ENCODE assay signal across 22 cellular contexts in genomic region chr6:41704028-41704427, GRCh38. TPM values are rescaled to one million over a fixed set of nuclear protein-coding genes. Genes with fewer than 3 reads are reported as not detected.
DNase-seq lines count a peak whose midpoint lies in the region; TF ChIP-seq lines count a peak whose summit lies in the region.
"Had no signal": no experiment of that assay in that cellular context is flagged by ENCODE, and none has a peak within 500 bp of the region (broad histone marks: within the 10 kb centered on the region; RNA-seq: fewer than 3 reads in every experiment).

No MANE protein-coding gene starts in this region.

- peaks cover 54% of the 10 kb centered on the region for H3K4me1 Mint-ChIP-seq in nephron progenitor cell

- no peak for TF ChIP-seq EP300 in stomach (IDR thresholded peaks at IDR 0.05)

- TF ChIP-seq CTCF in stomach (IDR thresholded peaks at IDR 0.05): no peak
- no peak for TF ChIP-seq CTCF in nephron progenitor cell (IDR thresholded peaks at IDR 0.05)
- TF ChIP-seq CTCF in foreskin fibroblast (IDR thresholded peaks at IDR 0.05; ENCODE audit: low read depth, low read length): no peak

- H3K27me3 Mint-ChIP-seq in nephron progenitor cell (ENCODE audit: low read depth, poor library complexity): peaks cover 19% of the 10 kb centered on the region

- TF ChIP-seq POLR2A in GM19099 (IDR thresholded peaks at IDR 0.05; ENCODE audit: extremely low read depth, insufficient read length, low read depth): peak; percentile 15
- no peak for TF ChIP-seq POLR2A in stomach (IDR thresholded peaks at IDR 0.05)

- H3K4me3 Mint-ChIP-seq in nephron progenitor cell: no peak overlapping the region
- H3K4me3 Mint-ChIP-seq: endodermal cell had no signal

- 73 to 82% (median 81%) methylated on average over 7 of the region's 7 CpGs for WGBS in stomach, 5 donors

- no peaks in the 10 kb centered on the region for H3K9me3 Mint-ChIP-seq in nephron progenitor cell
- H3K9me3 Mint-ChIP-seq: endodermal cell had no signal

- H3K27ac Mint-ChIP-seq in nephron progenitor cell: no peak overlapping the region
- H3K27ac Mint-ChIP-seq: endodermal cell had no signal

- DNase-seq in medulla oblongata (ENCODE audit: extremely low spot score): peak; percentile 75
- DNase-seq in stomach: no peak
- DNase-seq in nephron progenitor cell: no peak
- no peak for DNase-seq in NCI-H1694 treated with DMSO at 0.1 percent for 48 hours (lab: John Stamatoyannopoulos, UW)
- DNase-seq in foreskin fibroblast: no peak
- DNase-seq: activated CD4-positive, alpha-beta T cell treated with anti-CD3 and anti-CD28 coated beads for 1 hour; adrenal gland; endodermal cell; NCI-H1092 treated with DMSO at 0.1 percent for 48 hours; NCI-H526; PC-9; retina; stimulated activated CD4-positive, alpha-beta T cell treated with anti-CD3 and anti-CD28 coated beads, Interleukin-15, amount 100 ng/mL, for 24 hours; stimulated activated naive CD8-positive, alpha-beta T cell treated with anti-CD3 and anti-CD28 coated beads, Interleukin-15, Interleukin-2, amounts not matched to agents 100 U/mL and 50 U/mL, for 24 hours had no signal

- no peaks in the 10 kb centered on the region for H3K36me3 Mint-ChIP-seq in nephron progenitor cell (ENCODE audit: low read depth)

- H3K27ac ChIP-seq in angular gyrus (ENCODE audit: low read depth, low read length): peak overlapping the region; percentile 99
- H3K27ac ChIP-seq in stomach: peak overlapping the region in 3 of 5 donors; percentile 69 to 84 (median 83)
- H3K27ac ChIP-seq: PC-9 had no signal

- peaks cover 4 to 10% (median 7%) of the 10 kb centered on the region in 4 donors for H3K36me3 ChIP-seq in stomach
- H3K36me3 ChIP-seq: adrenal gland had no signal

- H3K9me3 ChIP-seq in stomach: no peaks in the 10 kb centered on the region
- H3K9me3 ChIP-seq: adrenal gland had no signal

- intact Hi-C loops in stomach (cut with DNase I; ENCODE audit: low total_unique reads): no loop called here

- no peaks in the 10 kb centered on the region for H3K27me3 ChIP-seq in stomach
- H3K27me3 ChIP-seq: adrenal gland, hepatocyte had no signal

- H3K4me1 ChIP-seq in stomach: peaks cover 30 to 57% (median 53%) of the 10 kb centered on the region in 4 donors

- H3K4me3 ChIP-seq in stomach (no peak overlapping the region), foreskin fibroblast (ENCODE audit: low read depth in 1 of 2, low read length in 2 of 2) (no peak overlapping the region)
- H3K4me3 ChIP-seq: adrenal gland, hepatocyte, PC-9 had no signal

RNA-seq across cellular contexts. Expression of gene TFEB, which starts 31.4 kb away (rescaled TPM):
- total RNA-seq in stomach: 100 to 1,000 TPM in 1 of 5 donors, 10 to 100 TPM in 2, 1 to 10 TPM in 2; 6.4 to 130 (median 12.9) TPM
- 10 to 100 TPM; 12.1 to 19.5 (median 14.0) TPM for polyA plus RNA-seq in stomach

RNA-seq across cellular contexts. Expression of gene PGC, which starts 43.2 kb away (rescaled TPM):
- total RNA-seq in stomach: over 10,000 TPM in 1 of 5 donors, 1,000 to 10,000 TPM in 3, 100 to 1,000 TPM in 1; 101 to 32,926 (median 1,172) TPM
- over 10,000 TPM in 2 of 3 donors, 1,000 to 10,000 TPM in 1; 8,432 to 48,206 (median 26,682) TPM for polyA plus RNA-seq in stomach
- total RNA-seq: endodermal cell, fibroblast of lung, G401, kidney epithelial cell, LHCN-M2, PC-9, SK-MEL-5 had no signal
- polyA plus RNA-seq: fibroblast of lung had no signal
